14 cellular contexts compared by ENCODE assay signal in genomic region chr4:37893164-37893563, GRCh38. TPM values are rescaled to one million over a fixed set of nuclear protein-coding genes. Genes with fewer than 3 reads are reported as not detected.
DNase-seq lines count a peak whose midpoint lies in the region; ATAC-seq and TF ChIP-seq lines count a peak whose summit lies in the region.
"Had no signal": no experiment of that assay in that cellular context is flagged by ENCODE, and none has a peak within 500 bp of the region (broad histone marks: within the 10 kb centered on the region; RNA-seq: fewer than 3 reads in every experiment).

No MANE protein-coding gene starts in this region.

- H3K4me3 ChIP-seq in ascending aorta (peak overlapping the region in 1 of 2 donors; percentile 98), spleen (peak overlapping the region in 4 of 8 donors; percentile 13 to 98 (median 94)), HAP-1 (no peak overlapping the region)
- H3K4me3 ChIP-seq: SJCRH30 had no signal

- TF ChIP-seq CTCF in ascending aorta (IDR thresholded peaks at IDR 0.05) (no peak), spleen (IDR thresholded peaks at IDR 0.05 in 8 of 11, conservative IDR thresholded peaks at IDR 0.05 in 3 of 11) (no peak), nephron progenitor cell (IDR thresholded peaks at IDR 0.05) (no peak)

- in situ Hi-C loops in HAP-1 (cut with MboI; ENCODE audit: low sequenced_read_pairs) = no loop called here

- no peak for ATAC-seq in GM21723 (IDR thresholded peaks at IDR 0.05; ENCODE audit: unreplicated experiment)
- ATAC-seq: left colon had no signal

- no peaks in the 10 kb centered on the region for H3K27me3 ChIP-seq in ascending aorta
- no peaks in the 10 kb centered on the region for H3K27me3 ChIP-seq in spleen (replicated peaks in 1 of 7)
- no peaks in the 10 kb centered on the region for H3K27me3 ChIP-seq in HAP-1 (ENCODE audit: low read depth)
- H3K27me3 ChIP-seq: dorsolateral prefrontal cortex had no signal

- peaks cover 7% of the 10 kb centered on the region for H3K36me3 Mint-ChIP-seq in T-helper 2 cell treated with Interferon-gamma antibody and Interleukin-4, amounts not matched to agents 5 μg/mL and 100 μg/mL, for 36 hours (ENCODE audit: low read depth)
- no peaks in the 10 kb centered on the region for H3K36me3 Mint-ChIP-seq in nephron progenitor cell (ENCODE audit: low read depth)

- no peak for DNase-seq in T-helper 2 cell treated with Interferon-gamma antibody and Interleukin-4, amounts not matched to agents 5 μg/mL and 100 μg/mL, for 36 hours (ENCODE audit: low spot score)
- DNase-seq in T-helper 2 cell = no peak
- no peak for DNase-seq in ascending aorta (ENCODE audit: low spot score in 2 of 2)
- DNase-seq in spleen = no peak
- no peak for DNase-seq in HAP-1 (ENCODE audit: low spot score in 2 of 2)
- DNase-seq in nephron progenitor cell = no peak
- DNase-seq: 8988T, Caco-2, dorsolateral prefrontal cortex, HFFc6, left colon, SJCRH30 had no signal

- no peaks in the 10 kb centered on the region for H3K9me3 ChIP-seq in KOPT-K1 (ENCODE audit: insufficient read depth, low read length, poor library complexity, severe bottlenecking)
- H3K9me3 ChIP-seq in ascending aorta = no peaks in the 10 kb centered on the region
- no peaks in the 10 kb centered on the region for H3K9me3 ChIP-seq in spleen
- no peaks in the 10 kb centered on the region for H3K9me3 ChIP-seq in HAP-1
- H3K9me3 ChIP-seq: Caco-2, SJCRH30 had no signal

- H3K27me3 Mint-ChIP-seq in T-helper 2 cell treated with Interferon-gamma antibody and Interleukin-4, amounts not matched to agents 5 μg/mL and 100 μg/mL, for 36 hours (ENCODE audit: low read depth) = no peaks in the 10 kb centered on the region
- peaks cover 83% of the 10 kb centered on the region for H3K27me3 Mint-ChIP-seq in nephron progenitor cell (ENCODE audit: low read depth, poor library complexity)

- no peaks in the 10 kb centered on the region for H3K9me3 Mint-ChIP-seq in T-helper 2 cell treated with Interferon-gamma antibody and Interleukin-4, amounts not matched to agents 5 μg/mL and 100 μg/mL, for 36 hours
- no peaks in the 10 kb centered on the region for H3K9me3 Mint-ChIP-seq in nephron progenitor cell
- H3K9me3 Mint-ChIP-seq: HFFc6 had no signal

- no peak for TF ChIP-seq POLR2A in spleen (IDR thresholded peaks at IDR 0.05)

- 54 to 68% (median 62%) methylated on average over 3 of the region's 3 CpGs for WGBS in spleen, 5 donors

- no peaks in the 10 kb centered on the region for H3K36me3 ChIP-seq in KOPT-K1 (ENCODE audit: insufficient read depth, low read length)
- H3K36me3 ChIP-seq in ascending aorta = no peaks in the 10 kb centered on the region
- H3K36me3 ChIP-seq in spleen = peaks cover 0 to 11% (median 0%) of the 10 kb centered on the region in 6 donors
- no peaks in the 10 kb centered on the region for H3K36me3 ChIP-seq in HAP-1 (replicated peaks)
- H3K36me3 ChIP-seq: SJCRH30 had no signal

- intact Hi-C loops in ascending aorta (cut with DNase I) (loop anchor here (5.0 to 10.0 kb wide), 3 partner anchors 66 to 772 kb away; partner anchors contain the start of genes KLF3 and PGM2), spleen (cut with DNase I; ENCODE audit: low total_unique reads) (no loop called here)

- H3K4me3 Mint-ChIP-seq in T-helper 2 cell treated with Interferon-gamma antibody and Interleukin-4, amounts not matched to agents 5 μg/mL and 100 μg/mL, for 36 hours = peak overlapping the region; percentile 86
- no peak overlapping the region for H3K4me3 Mint-ChIP-seq in nephron progenitor cell
- H3K4me3 Mint-ChIP-seq: HFFc6 had no signal

- peaks cover 0 to 25% of the 10 kb centered on the region in 2 donors for H3K4me1 ChIP-seq in ascending aorta
- H3K4me1 ChIP-seq in spleen = peaks cover 18 to 79% (median 55%) of the 10 kb centered on the region in 6 donors
- no peaks in the 10 kb centered on the region for H3K4me1 ChIP-seq in HAP-1
- H3K4me1 ChIP-seq: Caco-2 had no signal

- peaks cover 39% of the 10 kb centered on the region for H3K4me1 Mint-ChIP-seq in T-helper 2 cell treated with Interferon-gamma antibody and Interleukin-4, amounts not matched to agents 5 μg/mL and 100 μg/mL, for 36 hours (ENCODE audit: low read depth)
- H3K4me1 Mint-ChIP-seq in nephron progenitor cell = peaks cover 6% of the 10 kb centered on the region

- H3K27ac ChIP-seq in KOPT-K1 (ENCODE audit: low read depth, low read length, poor library complexity, severe bottlenecking) = peak overlapping the region; percentile 28
- H3K27ac ChIP-seq in ascending aorta = peak overlapping the region; percentile 97
- H3K27ac ChIP-seq in spleen = peak overlapping the region; percentile 29 to 97 (median 92)
- H3K27ac ChIP-seq: SJCRH30 had no signal

- H3K27ac Mint-ChIP-seq in T-helper 2 cell treated with Interferon-gamma antibody and Interleukin-4, amounts not matched to agents 5 μg/mL and 100 μg/mL, for 36 hours = peak overlapping the region; percentile 82
- no peak overlapping the region for H3K27ac Mint-ChIP-seq in nephron progenitor cell
- H3K27ac Mint-ChIP-seq: HFFc6 had no signal

RNA-seq across cellular contexts. Expression of gene TBC1D1, which starts 2.3 kb away (rescaled TPM):
- total RNA-seq in ascending aorta = 132 TPM
- 100 to 1,000 TPM in 4 of 7 donors, 10 to 100 TPM in 3; 81.0 to 142 (median 110) TPM for total RNA-seq in spleen
- 10 to 100 TPM; 49.3 to 68.4 (median 49.7) TPM for polyA plus RNA-seq in spleen

Comparison
In these comparisons a context has a peak if more than half of its experiments do, and no peak if none do; other contexts are left out.
1. H3K27ac ChIP-seq: peak in every context shown above with its lines; median percentile 97 in ascending aorta; 92 in spleen; 28 in KOPT-K1.